Comparison of ENCODE assay signal across 12 cellular contexts in the genomic region with DNA sequence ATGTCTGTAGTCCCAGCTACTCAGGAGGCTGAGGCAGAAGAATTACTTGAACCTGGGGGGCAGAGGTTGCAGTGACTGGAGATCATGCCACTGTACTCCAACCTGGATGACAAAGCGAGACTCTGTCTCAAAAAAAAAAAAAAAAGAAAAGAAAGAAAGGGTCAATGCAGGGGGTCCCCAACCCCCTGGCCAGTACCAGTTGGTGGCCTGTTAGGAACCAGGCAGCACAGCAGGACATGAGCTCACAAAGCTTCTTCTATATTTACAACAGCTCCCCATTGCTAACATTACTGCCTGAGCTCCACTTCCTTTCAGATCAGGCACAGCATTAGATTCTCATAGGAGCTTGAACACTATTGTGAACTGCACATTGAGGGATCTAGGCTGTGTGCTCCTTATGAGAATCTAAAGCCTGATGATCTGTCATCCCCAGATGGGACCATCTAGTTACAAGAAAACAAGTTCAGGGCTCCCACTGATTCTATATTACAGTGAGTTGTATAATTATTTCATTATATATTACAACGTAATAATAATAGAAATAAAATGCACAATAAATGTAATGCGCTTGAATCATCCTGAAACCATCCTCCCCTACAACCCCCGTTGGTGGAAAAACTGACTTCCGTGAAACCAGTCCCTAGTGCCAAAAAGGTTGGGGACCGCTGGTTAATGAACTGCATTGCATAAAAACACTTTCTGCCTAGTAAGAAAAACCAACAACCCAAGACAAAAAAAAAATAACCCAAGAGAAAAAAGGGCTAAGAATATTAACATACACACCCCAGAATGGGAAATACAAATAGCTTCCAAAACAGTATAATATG. TPM values are rescaled to one million over a fixed set of nuclear protein-coding genes. Genes with fewer than 3 reads are reported as not detected.
DNase-seq lines count a peak whose midpoint lies in the region; ATAC-seq and TF ChIP-seq lines count a peak whose summit lies in the region.
"Had no signal": no experiment of that assay in that cellular context is flagged by ENCODE, and none has a peak within 500 bp of the region (broad histone marks: within the 10 kb centered on the region; RNA-seq: fewer than 3 reads in every experiment).

No MANE protein-coding gene starts in this region.

- TF ChIP-seq CTCF in neural progenitor cell (IDR thresholded peaks at IDR 0.05): no peak
- TF ChIP-seq CTCF in WERI-Rb-1 (IDR thresholded peaks at IDR 0.05; ENCODE audit: low read depth, low read length): no peak

- peak overlapping the region; percentile 99 for H3K4me3 Mint-ChIP-seq in activated CD4-positive, alpha-beta T cell treated with anti-CD3 and anti-CD28 coated beads, Interleukin-2, amount 10 ng/mL, durations not matched to agents 24 days and 14 days
- peak overlapping the region; percentile 91 for H3K4me3 Mint-ChIP-seq in activated naive CD8-positive, alpha-beta T cell treated with anti-CD3 and anti-CD28 coated beads, Interleukin-2, amount 10 ng/mL, durations not matched to agents 7 days and 5 days
- H3K4me3 Mint-ChIP-seq in neural progenitor cell: peak overlapping the region; percentile 94

- no peak for ATAC-seq in activated naive CD8-positive, alpha-beta T cell treated with anti-CD3 and anti-CD28 coated beads, Interleukin-2, amount 10 ng/mL, durations not matched to agents 7 days and 5 days (ENCODE audit: low read depth)
- ATAC-seq in GM19328 (IDR thresholded peaks at IDR 0.05; ENCODE audit: unreplicated experiment) (no peak), HG02798 (IDR thresholded peaks at IDR 0.05; ENCODE audit: poor library complexity, unreplicated experiment) (no peak)

- peaks cover 9% of the 10 kb centered on the region for H4K20me1 ChIP-seq in neural progenitor cell (ENCODE audit: low read depth)

- H3K4me3 ChIP-seq in neural progenitor cell (no peak overlapping the region), WERI-Rb-1 (ENCODE audit: low read depth, low read length) (no peak overlapping the region)
- H3K4me3 ChIP-seq: SJCRH30 had no signal

- H3K9me3 Mint-ChIP-seq in activated CD4-positive, alpha-beta T cell treated with anti-CD3 and anti-CD28 coated beads, Interleukin-2, amount 10 ng/mL, durations not matched to agents 24 days and 14 days: no peaks in the 10 kb centered on the region
- H3K9me3 Mint-ChIP-seq in activated naive CD8-positive, alpha-beta T cell treated with anti-CD3 and anti-CD28 coated beads, Interleukin-2, amount 10 ng/mL, durations not matched to agents 7 days and 5 days: no peaks in the 10 kb centered on the region
- H3K9me3 Mint-ChIP-seq in neural progenitor cell: no peaks in the 10 kb centered on the region

- H3K27ac ChIP-seq in neural progenitor cell (no peak overlapping the region), WERI-Rb-1 (no peak overlapping the region)
- H3K27ac ChIP-seq: SJCRH30 had no signal

- no peaks in the 10 kb centered on the region for H3K27me3 Mint-ChIP-seq in activated CD4-positive, alpha-beta T cell treated with anti-CD3 and anti-CD28 coated beads, Interleukin-2, amount 10 ng/mL, durations not matched to agents 24 days and 14 days
- no peaks in the 10 kb centered on the region for H3K27me3 Mint-ChIP-seq in activated naive CD8-positive, alpha-beta T cell treated with anti-CD3 and anti-CD28 coated beads, Interleukin-2, amount 10 ng/mL, durations not matched to agents 7 days and 5 days
- H3K27me3 Mint-ChIP-seq in neural progenitor cell (ENCODE audit: insufficient read depth, low read depth): no peaks in the 10 kb centered on the region

- POLR2A ChIA-PET in activated naive CD8-positive, alpha-beta T cell treated with anti-CD3 and anti-CD28 coated beads, Interleukin-2, amount 10 ng/mL, durations not matched to agents 7 days and 5 days (lab: Charles Lee): no interaction called here

- H3K27me3 ChIP-seq in neural progenitor cell: no peaks in the 10 kb centered on the region
- no peaks in the 10 kb centered on the region for H3K27me3 ChIP-seq in WERI-Rb-1 (ENCODE audit: insufficient read depth, low read depth, severe bottlenecking)
- H3K27me3 ChIP-seq: SJCRH30 had no signal

- peaks cover 10% of the 10 kb centered on the region for H3K4me1 ChIP-seq in neural progenitor cell
- H3K4me1 ChIP-seq: SJCRH30 had no signal

- peak overlapping the region; percentile 48 for H3K27ac Mint-ChIP-seq in activated CD4-positive, alpha-beta T cell treated with anti-CD3 and anti-CD28 coated beads, Interleukin-2, amount 10 ng/mL, durations not matched to agents 24 days and 14 days
- peak overlapping the region; percentile 67 for H3K27ac Mint-ChIP-seq in activated naive CD8-positive, alpha-beta T cell treated with anti-CD3 and anti-CD28 coated beads, Interleukin-2, amount 10 ng/mL, durations not matched to agents 7 days and 5 days
- no peak overlapping the region for H3K27ac Mint-ChIP-seq in neural progenitor cell

- no peaks in the 10 kb centered on the region for H3K36me3 ChIP-seq in neural progenitor cell
- H3K36me3 ChIP-seq in WERI-Rb-1: peaks cover 14% of the 10 kb centered on the region

- no peak for DNase-seq in activated CD4-positive, alpha-beta T cell treated with anti-CD3 and anti-CD28 coated beads, Interleukin-2, amount 10 ng/mL, durations not matched to agents 24 days and 14 days
- DNase-seq in activated CD4-positive, alpha-beta T cell treated with anti-CD3 and anti-CD28 coated beads for 48 hours: no peak
- peak; percentile 7 for DNase-seq in NCI-H69 (lab: John Stamatoyannopoulos, UW)
- no peak for DNase-seq in activated naive CD8-positive, alpha-beta T cell treated with anti-CD3 and anti-CD28 coated beads, Interleukin-2, amount 10 ng/mL, durations not matched to agents 7 days and 5 days
- no peak for DNase-seq in neural progenitor cell (ENCODE audit: low spot score)
- DNase-seq in WERI-Rb-1: no peak
- DNase-seq: kidney, NCI-H1105 treated with DMSO at 0.1 percent for 48 hours, NCI-H524 treated with DMSO at 0.1 percent for 48 hours, SJCRH30 had no signal

- H3K79me2 ChIP-seq in neural progenitor cell (ENCODE audit: low read depth): peaks cover 79% of the 10 kb centered on the region

- no peak overlapping the region for H2AFZ ChIP-seq in neural progenitor cell (replicated peaks)

- peaks cover 5% of the 10 kb centered on the region for H3F3A ChIP-seq in neural progenitor cell (ENCODE audit: low read depth)

- H3K9ac ChIP-seq in neural progenitor cell: no peak overlapping the region

- H3K4me2 ChIP-seq in neural progenitor cell: no peak overlapping the region

- intact Hi-C loops in activated CD4-positive, alpha-beta T cell treated with anti-CD3 and anti-CD28 coated beads, Interleukin-2, amount 10 ng/mL, durations not matched to agents 24 days and 14 days (cut with micrococcal nuclease): no loop called here

- no peaks in the 10 kb centered on the region for H3K9me3 ChIP-seq in neural progenitor cell (ENCODE audit: low read depth)
- H3K9me3 ChIP-seq in WERI-Rb-1 (ENCODE audit: severe bottlenecking): no peaks in the 10 kb centered on the region
- H3K9me3 ChIP-seq: SJCRH30 had no signal

- H3K36me3 Mint-ChIP-seq in activated CD4-positive, alpha-beta T cell treated with anti-CD3 and anti-CD28 coated beads, Interleukin-2, amount 10 ng/mL, durations not matched to agents 24 days and 14 days (ENCODE audit: low read depth): peaks cover 25% of the 10 kb centered on the region
- H3K36me3 Mint-ChIP-seq in activated naive CD8-positive, alpha-beta T cell treated with anti-CD3 and anti-CD28 coated beads, Interleukin-2, amount 10 ng/mL, durations not matched to agents 7 days and 5 days: peaks cover 8% of the 10 kb centered on the region
- H3K36me3 Mint-ChIP-seq in neural progenitor cell: peaks cover 16% of the 10 kb centered on the region

- peaks cover 24% of the 10 kb centered on the region for H3K4me1 Mint-ChIP-seq in activated CD4-positive, alpha-beta T cell treated with anti-CD3 and anti-CD28 coated beads, Interleukin-2, amount 10 ng/mL, durations not matched to agents 24 days and 14 days
- H3K4me1 Mint-ChIP-seq in activated naive CD8-positive, alpha-beta T cell treated with anti-CD3 and anti-CD28 coated beads, Interleukin-2, amount 10 ng/mL, durations not matched to agents 7 days and 5 days: peaks cover 14% of the 10 kb centered on the region
- H3K4me1 Mint-ChIP-seq in neural progenitor cell: peaks cover 16% of the 10 kb centered on the region

RNA-seq across cellular contexts. Expression of a gene that starts 2.8 kb away (rescaled TPM):
- 50.4 and 54.2 TPM in 2 replicates for total RNA-seq in activated CD4-positive, alpha-beta T cell treated with anti-CD3 and anti-CD28 coated beads, Interleukin-2, amount 10 ng/mL, durations not matched to agents 24 days and 14 days
- total RNA-seq in activated naive CD8-positive, alpha-beta T cell treated with anti-CD3 and anti-CD28 coated beads, Interleukin-2, amount 10 ng/mL, durations not matched to agents 7 days and 5 days: 10 to 100 TPM; 57.7 to 61.7 TPM
- 55.1 and 59.8 TPM in 2 replicates for total RNA-seq in neural progenitor cell (ENCODE audit: low replicate concordance)

RNA-seq across cellular contexts. Expression of a gene that starts 3.5 kb away (rescaled TPM):
- total RNA-seq in activated CD4-positive, alpha-beta T cell treated with anti-CD3 and anti-CD28 coated beads, Interleukin-2, amount 10 ng/mL, durations not matched to agents 24 days and 14 days: 329 and 331 TPM in 2 replicates
- 100 to 1,000 TPM; 273 to 280 TPM for total RNA-seq in activated naive CD8-positive, alpha-beta T cell treated with anti-CD3 and anti-CD28 coated beads, Interleukin-2, amount 10 ng/mL, durations not matched to agents 7 days and 5 days
- total RNA-seq in neural progenitor cell (ENCODE audit: low replicate concordance): 440 and 474 TPM in 2 replicates

RNA-seq across cellular contexts. Expression of a gene that starts 55.0 kb away (rescaled TPM):
- total RNA-seq in activated CD4-positive, alpha-beta T cell treated with anti-CD3 and anti-CD28 coated beads, Interleukin-2, amount 10 ng/mL, durations not matched to agents 24 days and 14 days: not detected in 2 replicates
- total RNA-seq in activated naive CD8-positive, alpha-beta T cell treated with anti-CD3 and anti-CD28 coated beads, Interleukin-2, amount 10 ng/mL, durations not matched to agents 7 days and 5 days: not detected
- total RNA-seq in neural progenitor cell (ENCODE audit: low replicate concordance): not detected in 2 replicates
